Comparison of ENCODE assay signal across 8 cellular contexts in the genomic region with DNA sequence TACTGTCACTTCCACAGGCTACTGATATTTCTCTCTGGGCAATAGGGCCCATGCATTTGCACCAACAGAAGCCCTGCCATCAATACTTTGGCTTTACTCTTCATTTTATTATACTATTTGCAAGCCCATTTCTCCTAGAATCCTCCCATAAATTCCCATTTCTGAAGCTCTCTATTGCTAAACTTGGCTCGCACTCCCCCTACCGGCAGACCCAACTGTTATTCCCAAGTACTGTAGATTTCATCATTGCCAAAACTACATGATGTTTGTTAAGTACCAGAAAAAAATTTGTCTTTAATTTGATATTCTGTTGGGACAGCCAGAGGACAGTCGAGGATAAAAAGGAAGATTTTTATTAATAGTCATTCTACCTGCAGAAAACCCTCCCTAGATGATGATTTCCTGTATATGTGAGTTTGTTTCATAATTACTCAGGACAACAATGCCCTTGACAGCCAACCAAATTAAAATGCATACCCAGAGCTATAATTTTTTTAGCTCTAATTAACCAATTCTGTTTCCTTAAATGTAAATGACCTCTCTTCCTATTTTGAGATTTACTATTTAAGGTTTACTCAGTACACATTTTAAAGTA.
A peak's percentile ranks its signal among the peaks of the same experiment; 100 is the strongest.
DNase-seq lines count a peak whose midpoint lies in the region; TF ChIP-seq lines count a peak whose summit lies in the region.

No MANE protein-coding gene starts in this region.

- H3K4me1 ChIP-seq in Caco-2: no peaks in the 10 kb centered on the region
- H3K4me1 ChIP-seq in vagina: no peaks in the 10 kb centered on the region

- H3K9me3 Mint-ChIP-seq in Caco-2 (ENCODE audit: unreplicated experiment): peaks cover 24% of the 10 kb centered on the region

- POLR2A ChIA-PET in Caco-2 (lab: Charles Lee): no interaction called here

- WGBS in lower leg skin, 2 donors: 2% methylated on average over 3 of the region's 3 CpGs

- TF ChIP-seq CTCF in Caco-2 (IDR thresholded peaks at IDR 0.05; ENCODE audit: insufficient read depth in 1 of 2, low read depth in 1 of 2, low read length in 1 of 2, severe bottlenecking in 1 of 2, unreplicated experiment in 1 of 2) (peak; percentile 95 to 98), lower leg skin (IDR thresholded peaks at IDR 0.05) (no peak), vagina (IDR thresholded peaks at IDR 0.05) (peak in 2 of 3 experiments; percentile 38 to 58)

- H3K27ac Mint-ChIP-seq in Caco-2 (ENCODE audit: unreplicated experiment): no peak overlapping the region

- H3K4me1 Mint-ChIP-seq in Caco-2 (ENCODE audit: low read depth, unreplicated experiment): no peaks in the 10 kb centered on the region

- peaks cover 7% of the 10 kb centered on the region for H3K27me3 Mint-ChIP-seq in Caco-2 (ENCODE audit: insufficient read depth, unreplicated experiment)

- intact Hi-C loops in Caco-2 (cut with micrococcal nuclease; ENCODE audit: unreplicated experiment): loop anchor here (1.0 to 5.0 kb wide), 3 partner anchors 100 to 653 kb away; no protein-coding TSS in a partner anchor
- intact Hi-C loops in lower leg skin (cut with DNase I; ENCODE audit: low total_unique reads): no loop called here
- intact Hi-C loops in vagina (cut with DNase I): no loop called here

- H3K36me3 ChIP-seq in Caco-2 (ENCODE audit: control insufficient read depth, insufficient read depth, low read length) (no peaks in the 10 kb centered on the region), vagina (no peaks in the 10 kb centered on the region)

- H3K9me3 ChIP-seq in Caco-2: peaks cover 18% of the 10 kb centered on the region
- H3K9me3 ChIP-seq in vagina: no peaks in the 10 kb centered on the region

- no peak overlapping the region for H3K27ac ChIP-seq in vagina

- CTCF ChIA-PET in Caco-2 (lab: Charles Lee): interaction anchor here (0.7 to 1.3 kb wide), 10 partner anchors 9 to 653 kb away, joined by 3 to 12 read pairs (median 3); no protein-coding TSS in a partner anchor

- H3K4me3 ChIP-seq in Caco-2 (ENCODE audit: low read depth, low read length) (no peak overlapping the region), lower leg skin (ENCODE audit: low read depth, poor library complexity, severe bottlenecking) (no peak overlapping the region), vagina (no peak overlapping the region)

- TF ChIP-seq POLR2A in lower leg skin (IDR thresholded peaks at IDR 0.05) (no peak), vagina (IDR thresholded peaks at IDR 0.05) (no peak)

- DNase-seq in Caco-2: peak; percentile 74 to 84
- DNase-seq in H4 (ENCODE audit: low spot score): peak; percentile 51
- peak; percentile 13 for DNase-seq in NOMO-1 treated with DMSO at 0.1 percent for 48 hours (lab: John Stamatoyannopoulos, UW; ENCODE audit: unreplicated experiment)
- DNase-seq in dedifferentiated amniotic fluid mesenchymal stem cell (ENCODE audit: extremely low spot score): peak; percentile 83
- peak; percentile 52 to 90 for DNase-seq in lower leg skin (ENCODE audit: low spot score in 2 of 2)
- no peak for DNase-seq in vagina (ENCODE audit: extremely low spot score in 2 of 2)
- DNase-seq in cerebellar nuclear complex (lab: John Stamatoyannopoulos, UW): no peak
- no peak for DNase-seq in stimulated activated naive CD4-positive, alpha-beta T cell (lab: John Stamatoyannopoulos, UW)

- H3K36me3 Mint-ChIP-seq in Caco-2 (ENCODE audit: insufficient read depth, unreplicated experiment): no peaks in the 10 kb centered on the region

- no peak overlapping the region for H3K4me3 Mint-ChIP-seq in Caco-2 (ENCODE audit: unreplicated experiment)

- no peaks in the 10 kb centered on the region for H3K27me3 ChIP-seq in Caco-2 (replicated peaks; ENCODE audit: control insufficient read depth, insufficient read depth, low read length)
- H3K27me3 ChIP-seq in vagina: no peaks in the 10 kb centered on the region

- BruUV-seq in Caco-2 (replicated peaks; lab: Mats Ljungman, UMichigan): no TSS peak

Comparison
In these comparisons a context has a peak if more than half of its experiments do, and no peak if none do; other contexts are left out.
1. DNase-seq: peak in Caco-2 (2 of 2), H4 (single experiment), NOMO-1 treated with DMSO at 0.1 percent for 48 hours (single experiment), dedifferentiated amniotic fluid mesenchymal stem cell (single experiment) and lower leg skin (2 of 2); none in vagina (0 of 2), cerebellar nuclear complex (0 of 2) and stimulated activated naive CD4-positive, alpha-beta T cell (0 of 6).
2. CTCF ChIP-seq: peak in Caco-2 (2 of 2) and vagina (2 of 3); none in lower leg skin (0 of 3).